ENCODE assay signal across 1 cellular context in genomic region chrY:14628208-14628607, GRCh38.
TF ChIP-seq lines count a peak whose summit lies in the region.

No MANE protein-coding gene starts in this region.

TF ChIP-seq in HepG2, 621 proteins besides CTCF, POLR2A, EP300 and RAD21 (continued from another document):
- TF ChIP-seq KIAA2018 (CRISPR knock-in tag; IDR thresholded peaks at IDR 0.05; ENCODE audit: borderline replicate concordance) (no peak), TCF7 (IDR thresholded peaks at IDR 0.05; ENCODE audit: low read depth) (peak; percentile 54; the same call in 1 of the 2 replicates), NR2F1 (CRISPR knock-in tag; IDR thresholded peaks at IDR 0.05) (0 out of 4 replicates have a peak, but pooled peaks of 1 of the 2 experiments have one; percentile 23), NCOR1 (IDR thresholded peaks at IDR 0.05; ENCODE audit: borderline replicate concordance, low read length) (peak; percentile 63; the same call in 1 of the 2 replicates), CREM (IDR thresholded peaks at IDR 0.05) (peak; percentile 57; the same call in 1 of the 2 replicates), CREM (CRISPR knock-in tag; IDR thresholded peaks at IDR 0.05) (no peak), SOX6 (IDR thresholded peaks at IDR 0.05) (no peak), SOX6 (CRISPR knock-in tag; IDR thresholded peaks at IDR 0.05) (peak; percentile 64; the same call in 1 of the 2 replicates), FOXO1 (CRISPR knock-in tag; IDR thresholded peaks at IDR 0.05) (0 out of 2 replicates have a peak, but pooled peaks have one; percentile 21), HNF4A (CRISPR knock-in tag; IDR thresholded peaks at IDR 0.05) (peak; percentile 81), RERE (CRISPR knock-in tag; IDR thresholded peaks at IDR 0.05; ENCODE audit: low read depth) (peak; percentile 38; the same call in 1 of the 2 replicates), HOXD1 (CRISPR knock-in tag; IDR thresholded peaks at IDR 0.05) (peak; percentile 94), EED (CRISPR knock-in tag; IDR thresholded peaks at IDR 0.05) (no peak), ZNF17 (CRISPR knock-in tag; IDR thresholded peaks at IDR 0.05) (no peak), ATF2 (CRISPR knock-in tag; IDR thresholded peaks at IDR 0.05) (peak; percentile 49; the same call in 1 of the 2 replicates), ZNF20 (CRISPR knock-in tag; IDR thresholded peaks at IDR 0.05) (no peak)
